ENCODE assay signal across 7 cellular contexts in genomic region chr2:102474785-102475184, GRCh38. TPM values are rescaled to one million over a fixed set of nuclear protein-coding genes. Genes with fewer than 3 reads are reported as not detected.
"Had no signal": no experiment of that assay in that cellular context is flagged by ENCODE, and none has a peak within 500 bp of the region (broad histone marks: within the 10 kb centered on the region; RNA-seq: fewer than 3 reads in every experiment).

No MANE protein-coding gene starts in this region.

- H3K27ac Mint-ChIP-seq: GM23338, H9 had no signal

- H3K4me3 ChIP-seq: GM23338, K562 had no signal

- H3K4me3 Mint-ChIP-seq: GM23338, H9 had no signal

- ATAC-seq: GM23338, K562 had no signal

- DNase-seq: H9, HCEC 1CT, IMR-90 had no signal

RNA-seq across cellular contexts. Expression of gene SLC9A4, which starts 1.8 kb away (rescaled TPM):
- total RNA-seq: GM23338, H1, H9, HT-29, IMR-90 had no signal

RNA-seq across cellular contexts. Expression of gene IL18RAP, which starts 51.8 kb away (rescaled TPM):
- total RNA-seq: GM23338, H1, H9, HT-29, IMR-90 had no signal
